ENCODE assay signal across 10 cellular contexts in genomic region chr21:33286076-33286475, GRCh38. TPM values are rescaled to one million over a fixed set of nuclear protein-coding genes. Genes with fewer than 3 reads are reported as not detected.
A peak's percentile ranks its signal among the peaks of the same experiment; 100 is the strongest.
DNase-seq lines count a peak whose midpoint lies in the region; ATAC-seq and TF ChIP-seq lines count a peak whose summit lies in the region.
"Had no signal": no experiment of that assay in that cellular context is flagged by ENCODE, and none has a peak within 500 bp of the region (broad histone marks: within the 10 kb centered on the region; RNA-seq: fewer than 3 reads in every experiment).

No MANE protein-coding gene starts in this region.

- H3K27ac Mint-ChIP-seq in dendritic cell treated with granulocyte-macrophage colony-stimulating factor and Interleukin-4, amounts not matched to agents 40 ng/mL and 50 ng/mL, for 4 days: peak overlapping the region; percentile 70
- H3K27ac Mint-ChIP-seq in activated naive CD4-positive, alpha-beta T cell treated with anti-CD3 and anti-CD28 coated beads for 36 hours: no peak overlapping the region
- H3K27ac Mint-ChIP-seq: activated T-helper 2 cell treated with anti-CD3 and anti-CD28 coated beads, Interferon-gamma antibody, Interleukin-2, Interleukin-4, amounts not matched to agents 10 μg/mL and 5 μg/mL and 100 μg/mL, durations not matched to agents 14 hours and 24 hours and 36 hours had no signal

- TF ChIP-seq POLR2A in thyroid gland (IDR thresholded peaks at IDR 0.05): peak in 1 of 2 donors; percentile 13

- no peaks in the 10 kb centered on the region for H3K9me3 Mint-ChIP-seq in dendritic cell treated with granulocyte-macrophage colony-stimulating factor and Interleukin-4, amounts not matched to agents 40 ng/mL and 50 ng/mL, for 4 days
- no peaks in the 10 kb centered on the region for H3K9me3 Mint-ChIP-seq in activated naive CD4-positive, alpha-beta T cell treated with anti-CD3 and anti-CD28 coated beads for 36 hours
- H3K9me3 Mint-ChIP-seq: activated T-helper 2 cell treated with anti-CD3 and anti-CD28 coated beads, Interferon-gamma antibody, Interleukin-2, Interleukin-4, amounts not matched to agents 10 μg/mL and 5 μg/mL and 100 μg/mL, durations not matched to agents 14 hours and 24 hours and 36 hours had no signal

- H3K9me3 ChIP-seq in mucosa of stomach (ENCODE audit: control insufficient read depth, low read length) (no peaks in the 10 kb centered on the region), thyroid gland (no peaks in the 10 kb centered on the region)

- H3K27me3 Mint-ChIP-seq in dendritic cell treated with granulocyte-macrophage colony-stimulating factor and Interleukin-4, amounts not matched to agents 40 ng/mL and 50 ng/mL, for 4 days: no peaks in the 10 kb centered on the region
- no peaks in the 10 kb centered on the region for H3K27me3 Mint-ChIP-seq in activated naive CD4-positive, alpha-beta T cell treated with anti-CD3 and anti-CD28 coated beads for 36 hours (ENCODE audit: low read depth)

- H3K36me3 ChIP-seq in mucosa of stomach (ENCODE audit: control insufficient read depth, insufficient read depth, low read length) (peaks cover 7% of the 10 kb centered on the region), thyroid gland (peaks cover 9 to 11% of the 10 kb centered on the region in 2 donors)

- no peak overlapping the region for H3K9ac ChIP-seq in mucosa of stomach (ENCODE audit: low read length)

- peaks cover 19% of the 10 kb centered on the region for H3K4me1 Mint-ChIP-seq in dendritic cell treated with granulocyte-macrophage colony-stimulating factor and Interleukin-4, amounts not matched to agents 40 ng/mL and 50 ng/mL, for 4 days (ENCODE audit: low read depth)
- H3K4me1 Mint-ChIP-seq in activated naive CD4-positive, alpha-beta T cell treated with anti-CD3 and anti-CD28 coated beads for 36 hours (ENCODE audit: low read depth): peaks cover 4% of the 10 kb centered on the region

- H3K27me3 ChIP-seq in mucosa of stomach (ENCODE audit: control insufficient read depth, insufficient read depth, low read length): no peaks in the 10 kb centered on the region
- no peaks in the 10 kb centered on the region for H3K27me3 ChIP-seq in thyroid gland

- no peak overlapping the region for H3K4me3 Mint-ChIP-seq in dendritic cell treated with granulocyte-macrophage colony-stimulating factor and Interleukin-4, amounts not matched to agents 40 ng/mL and 50 ng/mL, for 4 days
- no peak overlapping the region for H3K4me3 Mint-ChIP-seq in activated naive CD4-positive, alpha-beta T cell treated with anti-CD3 and anti-CD28 coated beads for 36 hours

- H3K4me3 ChIP-seq in mucosa of stomach (ENCODE audit: low read length) (peak overlapping the region; percentile 26), thyroid gland (replicated peaks in 1 of 3) (no peak overlapping the region)

- WGBS in thyroid gland, 2 donors: 60 to 75% methylated on average over 10 to 11 of the region's 11 CpGs

- CTCF ChIA-PET in activated naive CD4-positive, alpha-beta T cell treated with anti-CD3 and anti-CD28 coated beads for 36 hours (lab: Charles Lee): interaction anchor here (1.1 kb wide), 1 partner anchor 75 kb away, joined by 3 read pairs; no protein-coding TSS in a partner anchor

- intact Hi-C loops in dendritic cell treated with granulocyte-macrophage colony-stimulating factor and Interleukin-4, amounts not matched to agents 40 ng/mL and 50 ng/mL, for 4 days (cut with micrococcal nuclease): no loop called here
- intact Hi-C loops in thyroid gland (cut with DNase I): no loop called here
- intact Hi-C loops in activated naive CD4-positive, alpha-beta T cell treated with anti-CD3 and anti-CD28 coated beads for 36 hours (cut with micrococcal nuclease): no loop called here

- H3K27ac ChIP-seq in thyroid gland: peak overlapping the region; percentile 29 to 85 (median 68)

- ATAC-seq in omental fat pad (ENCODE audit: low FRiP score): no peak

- DNase-seq in DMS53 (lab: John Stamatoyannopoulos, UW): peak; percentile 10
- no peak for DNase-seq in DMS53 treated with DMSO at 0.1 percent for 48 hours (lab: John Stamatoyannopoulos, UW; ENCODE audit: unreplicated experiment)
- DNase-seq in thyroid gland: peak; percentile 52
- no peak for DNase-seq in mucosa of gallbladder (ENCODE audit: low spot score)
- DNase-seq in omental fat pad (ENCODE audit: low spot score): no peak
- no peak for DNase-seq in activated naive CD4-positive, alpha-beta T cell treated with anti-CD3 and anti-CD28 coated beads for 36 hours
- DNase-seq: activated CD4-positive, alpha-beta T cell treated with anti-CD3 and anti-CD28 coated beads for 48 hours had no signal

- TF ChIP-seq CTCF in thyroid gland (IDR thresholded peaks at IDR 0.05) (no peak), omental fat pad (IDR thresholded peaks at IDR 0.05) (no peak)

- H3K4me1 ChIP-seq in mucosa of stomach (ENCODE audit: control insufficient read depth, insufficient read depth, low read length) (peaks cover 22% of the 10 kb centered on the region), thyroid gland (peaks cover 16 to 42% of the 10 kb centered on the region in 2 donors)

- peaks cover 95% of the 10 kb centered on the region for H3K36me3 Mint-ChIP-seq in dendritic cell treated with granulocyte-macrophage colony-stimulating factor and Interleukin-4, amounts not matched to agents 40 ng/mL and 50 ng/mL, for 4 days (ENCODE audit: low read depth)
- peaks cover 33% of the 10 kb centered on the region for H3K36me3 Mint-ChIP-seq in activated naive CD4-positive, alpha-beta T cell treated with anti-CD3 and anti-CD28 coated beads for 36 hours (ENCODE audit: low read depth)

RNA-seq across cellular contexts. Expression of gene IL10RB, which starts 19.9 kb away (rescaled TPM):
- total RNA-seq in thyroid gland: 10 to 100 TPM; 20.5 to 53.1 (median 21.4) TPM
- 31.2 TPM for total RNA-seq in mucosa of gallbladder
- 10 to 100 TPM; 33.5 to 58.3 (median 39.1) TPM for total RNA-seq in omental fat pad
- total RNA-seq in activated naive CD4-positive, alpha-beta T cell treated with anti-CD3 and anti-CD28 coated beads for 36 hours: 10 to 100 TPM; 23.9 TPM

RNA-seq across cellular contexts. Expression of gene IFNAR1, which starts 38.7 kb away (rescaled TPM):
- total RNA-seq in thyroid gland (10 to 100 TPM; 37.0 to 51.2 (median 42.4) TPM), mucosa of gallbladder (59.0 TPM), omental fat pad (10 to 100 TPM; 36.2 to 53.3 (median 42.4) TPM)
- 10 to 100 TPM; 20.6 to 24.3 TPM for total RNA-seq in activated naive CD4-positive, alpha-beta T cell treated with anti-CD3 and anti-CD28 coated beads for 36 hours

RNA-seq across cellular contexts. Expression of gene IFNAR2, which starts 56.3 kb away (rescaled TPM):
- total RNA-seq in thyroid gland (10 to 100 TPM in 1 of 4 donors, 1 to 10 TPM in 3; 6.6 to 11.0 (median 7.8) TPM), mucosa of gallbladder (31.5 TPM), omental fat pad (10 to 100 TPM; 13.5 to 32.9 (median 26.2) TPM)
- total RNA-seq in activated naive CD4-positive, alpha-beta T cell treated with anti-CD3 and anti-CD28 coated beads for 36 hours: 10 to 100 TPM; 16.6 to 19.4 TPM

Comparison
In these comparisons a context has a peak if more than half of its experiments do, and no peak if none do; other contexts are left out.
1. DNase-seq: peak in DMS53 (single experiment) and thyroid gland (2 of 2); none in DMS53 treated with DMSO at 0.1 percent for 48 hours (single experiment), mucosa of gallbladder (single experiment), omental fat pad (single experiment) and activated naive CD4-positive, alpha-beta T cell treated with anti-CD3 and anti-CD28 coated beads for 36 hours (single experiment).